Comparison of ENCODE assay signal across 13 cellular contexts in genomic region chr11:85029964-85030363, GRCh38.
DNase-seq lines count a peak whose midpoint lies in the region; ATAC-seq lines count a peak whose summit lies in the region.
"Had no signal": no experiment of that assay in that cellular context is flagged by ENCODE, and none has a peak within 500 bp of the region (broad histone marks: within the 10 kb centered on the region; RNA-seq: fewer than 3 reads in every experiment).

No MANE protein-coding gene starts in this region.

- ATAC-seq in GM19463 (IDR thresholded peaks at IDR 0.05; ENCODE audit: unreplicated experiment): no peak
- ATAC-seq: left ventricle myocardium superior had no signal

- peak; percentile 2 for DNase-seq in GM03348 (ENCODE audit: low spot score)
- peak; percentile 93 for DNase-seq in MV-4-11 (lab: John Stamatoyannopoulos, UW)
- peak; percentile 2 for DNase-seq in T1000 (lab: John Stamatoyannopoulos, UW)
- peak; percentile 4 for DNase-seq in kidney tubule cell (ENCODE audit: low spot score)
- no peak for DNase-seq in activated gamma-delta T cell treated with Interleukin-2 at 50 U/mL for 16 hours
- DNase-seq in NCI-H526 treated with DMSO at 0.1 percent for 48 hours (lab: John Stamatoyannopoulos, UW): no peak
- DNase-seq in NAMALWA (ENCODE audit: low spot score): no peak
- DNase-seq: activated CD4-positive, CD25-positive, alpha-beta regulatory T cell treated with anti-CD3 and anti-CD28 coated beads, Interleukin-2, amount 50 U/mL, for 72 hours; anterior cingulate cortex; glutamatergic neuron; left ventricle myocardium superior; spleen had no signal

Comparison
In these comparisons a context has a peak if more than half of its experiments do, and no peak if none do; other contexts are left out.
1. DNase-seq: peak in GM03348 (single experiment), MV-4-11 (single experiment), T1000 (single experiment) and kidney tubule cell (single experiment); none in activated gamma-delta T cell treated with Interleukin-2 at 50 U/mL for 16 hours (single experiment), NCI-H526 treated with DMSO at 0.1 percent for 48 hours (single experiment) and NAMALWA (single experiment).